18 cellular contexts compared by ENCODE assay signal in genomic region chr5:150271296-150271692, GRCh38. TPM values are rescaled to one million over a fixed set of nuclear protein-coding genes. Genes with fewer than 3 reads are reported as not detected.
DNase-seq lines count a peak whose midpoint lies in the region; ATAC-seq, FAIRE-seq and TF ChIP-seq lines count a peak whose summit lies in the region.
"Had no signal": no experiment of that assay in that cellular context is flagged by ENCODE, and none has a peak within 500 bp of the region (broad histone marks: within the 10 kb centered on the region; RNA-seq: fewer than 3 reads in every experiment).

No MANE protein-coding gene starts in this region.

- peaks cover 16% of the 10 kb centered on the region for H3K4me1 Mint-ChIP-seq in progenitor cell of endocrine pancreas (ENCODE audit: low read depth)
- H3K4me1 Mint-ChIP-seq: CD4-positive, CD25-positive, alpha-beta regulatory T cell had no signal

- DNase-seq in right cardiac atrium, result peak in 2 of 3 donors; percentile 18 to 21
- no peak for DNase-seq in left ventricle myocardium superior
- no peak for DNase-seq in progenitor cell of endocrine pancreas (ENCODE audit: low spot score, unreplicated experiment)
- no peak for DNase-seq in urothelium cell line (ENCODE audit: low spot score)
- no peak for DNase-seq in MV-4-11 (lab: John Stamatoyannopoulos, UW)
- DNase-seq in NK-92 (lab: John Stamatoyannopoulos, UW; ENCODE audit: unreplicated experiment), result no peak
- DNase-seq: 8988T; ACHN; Calu3; CD4-positive, CD25-positive, alpha-beta regulatory T cell; DMS 273 treated with DMSO at 0.1 percent for 48 hours; GM23248; H7 had no signal

- no peaks in the 10 kb centered on the region for H3K27me3 ChIP-seq in right cardiac atrium (ENCODE audit: control insufficient read depth, insufficient read depth)
- H3K27me3 ChIP-seq: BLaER1 treated with 17β-estradiol and CSF1 and Interleukin-3, amounts not matched to agents 10 nM and 100 nM had no signal

- no peaks in the 10 kb centered on the region for H3K36me3 Mint-ChIP-seq in progenitor cell of endocrine pancreas (ENCODE audit: insufficient read depth)
- H3K36me3 Mint-ChIP-seq: CD4-positive, CD25-positive, alpha-beta regulatory T cell had no signal

- TF ChIP-seq CTCF in progenitor cell of endocrine pancreas (IDR thresholded peaks at IDR 0.05; ENCODE audit: unreplicated experiment), result no peak

- peaks cover 12% of the 10 kb centered on the region for H3K27me3 Mint-ChIP-seq in progenitor cell of endocrine pancreas

- intact Hi-C loops in right cardiac atrium (cut with DNase I) (loop anchor here in 1 of 4 donors (10.0 kb wide), 1 partner anchor 74 kb away; no protein-coding TSS in a partner anchor), left ventricle myocardium superior (cut with micrococcal nuclease) (no loop called here)

- no peak overlapping the region for H3K4me3 Mint-ChIP-seq in progenitor cell of endocrine pancreas (ENCODE audit: low read depth)
- H3K4me3 Mint-ChIP-seq: CD4-positive, CD25-positive, alpha-beta regulatory T cell had no signal

- H3K27ac ChIP-seq in right cardiac atrium (ENCODE audit: low read length), result no peak overlapping the region
- peak overlapping the region; percentile 63 for H3K27ac ChIP-seq in cingulate gyrus (ENCODE audit: low read depth, low read length)
- H3K27ac ChIP-seq: BLaER1 treated with 17β-estradiol and CSF1 and Interleukin-3, amounts not matched to agents 10 nM and 100 nM; GM23248 had no signal

- FAIRE-seq in urothelium cell line (lab: Jason Lieb, UNC), result peak; percentile 50
- FAIRE-seq: GM18507, HTR-8/SVneo had no signal

- H3K4me1 ChIP-seq in right cardiac atrium (ENCODE audit: control insufficient read depth, insufficient read depth, low read length), result no peaks in the 10 kb centered on the region

- H3K27ac Mint-ChIP-seq in progenitor cell of endocrine pancreas, result peak overlapping the region; percentile 51
- H3K27ac Mint-ChIP-seq: CD4-positive, CD25-positive, alpha-beta regulatory T cell had no signal

- ATAC-seq in right cardiac atrium (peak in 1 of 2 donors; percentile 10), left ventricle myocardium superior (no peak), HG03039 (IDR thresholded peaks at IDR 0.05; ENCODE audit: unreplicated experiment) (no peak)

- H3K9me3 Mint-ChIP-seq in progenitor cell of endocrine pancreas (ENCODE audit: low read depth), result no peaks in the 10 kb centered on the region

- WGBS in right cardiac atrium, result 84% methylated on average over 8 of the region's 8 CpGs

- H3K4me3 ChIP-seq in right cardiac atrium (ENCODE audit: low read length), result no peak overlapping the region
- H3K4me3 ChIP-seq: BLaER1 treated with 17β-estradiol and CSF1 and Interleukin-3, amounts not matched to agents 10 nM and 100 nM; GM23248 had no signal

- H3K9me3 ChIP-seq in right cardiac atrium (ENCODE audit: control insufficient read depth, low read length), result no peaks in the 10 kb centered on the region
- H3K9me3 ChIP-seq: BLaER1 treated with 17β-estradiol and CSF1 and Interleukin-3, amounts not matched to agents 10 nM and 100 nM had no signal

RNA-seq across cellular contexts. Expression of gene CAMK2A, which starts 18.3 kb away (rescaled TPM):
- total RNA-seq in right cardiac atrium (10 to 100 TPM in 3 of 4 donors, 1 to 10 TPM in 1; 8.0 to 18.4 (median 14.8) TPM), left ventricle myocardium superior (16.6 TPM), progenitor cell of endocrine pancreas (not detected in 2 replicates)
- polyA plus RNA-seq in right cardiac atrium, result 15.4 TPM
- total RNA-seq: Calu3; CD4-positive, CD25-positive, alpha-beta regulatory T cell had no signal
- polyA plus RNA-seq: CD4-positive, CD25-positive, alpha-beta regulatory T cell; GM23248 had no signal

RNA-seq across cellular contexts. Expression of gene ARSI, which starts 31.4 kb away (rescaled TPM):
- 1 to 10 TPM in 1 of 4 donors, under 1 TPM in 3; 0.49 to 1.1 (median 0.66) TPM for total RNA-seq in right cardiac atrium
- 0.25 TPM for polyA plus RNA-seq in right cardiac atrium
- 0.25 TPM for total RNA-seq in left ventricle myocardium superior
- total RNA-seq in progenitor cell of endocrine pancreas, result 0.24 TPM in 1 of 2 replicates, not detected in the other
- total RNA-seq: CD4-positive, CD25-positive, alpha-beta regulatory T cell had no signal
- polyA plus RNA-seq: CD4-positive, CD25-positive, alpha-beta regulatory T cell had no signal

Comparison
In these comparisons a context has a peak if more than half of its experiments do, and no peak if none do; other contexts are left out.
1. DNase-seq: peak in right cardiac atrium (2 of 3); none in left ventricle myocardium superior (single experiment), progenitor cell of endocrine pancreas (single experiment), urothelium cell line (single experiment), MV-4-11 (single experiment) and NK-92 (single experiment).